Comparison of ENCODE assay signal across 1 cellular context in the genomic region with DNA sequence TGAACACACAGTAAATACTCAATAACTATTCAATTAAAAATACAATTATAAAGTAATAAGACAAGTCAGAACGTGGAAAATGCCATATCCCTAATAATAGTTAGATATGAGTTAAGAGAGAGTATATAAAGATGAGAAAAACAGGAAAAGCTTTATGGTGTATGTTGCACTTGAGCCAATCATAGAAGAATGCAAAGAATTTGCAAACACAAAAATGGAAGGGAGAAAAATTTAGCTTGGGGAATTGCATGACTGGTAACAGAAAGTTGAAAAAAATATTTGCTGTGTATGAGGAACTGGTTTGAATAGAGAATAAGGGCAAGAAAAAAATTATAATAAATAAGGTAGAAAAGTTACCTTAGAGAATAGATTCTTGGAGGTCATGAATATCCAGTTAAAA.
TF ChIP-seq lines count a peak whose summit lies in the region.

No MANE protein-coding gene starts in this region.

TF ChIP-seq in GM23338, 12 proteins besides CTCF, POLR2A, EP300 and RAD21 (continued from another document):
- TF ChIP-seq ZNF462 (CRISPR knock-in tag; IDR thresholded peaks at IDR 0.05) (no peak), ZNF114 (CRISPR knock-in tag; IDR thresholded peaks at IDR 0.05) (no peak), EZH2phosphoT487 (IDR thresholded peaks at IDR 0.05; ENCODE audit: unreplicated experiment) (no peak), EZH2 (IDR thresholded peaks at IDR 0.05; ENCODE audit: low read depth, unreplicated experiment) (no peak)
- TF ChIP-seq, protein P1, sequence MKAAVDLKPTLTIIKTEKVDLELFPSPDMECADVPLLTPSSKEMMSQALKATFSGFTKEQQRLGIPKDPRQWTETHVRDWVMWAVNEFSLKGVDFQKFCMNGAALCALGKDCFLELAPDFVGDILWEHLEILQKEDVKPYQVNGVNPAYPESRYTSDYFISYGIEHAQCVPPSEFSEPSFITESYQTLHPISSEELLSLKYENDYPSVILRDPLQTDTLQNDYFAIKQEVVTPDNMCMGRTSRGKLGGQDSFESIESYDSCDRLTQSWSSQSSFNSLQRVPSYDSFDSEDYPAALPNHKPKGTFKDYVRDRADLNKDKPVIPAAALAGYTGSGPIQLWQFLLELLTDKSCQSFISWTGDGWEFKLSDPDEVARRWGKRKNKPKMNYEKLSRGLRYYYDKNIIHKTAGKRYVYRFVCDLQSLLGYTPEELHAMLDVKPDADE (IDR thresholded peaks at IDR 0.05), result no peak
